In the genomic region with DNA sequence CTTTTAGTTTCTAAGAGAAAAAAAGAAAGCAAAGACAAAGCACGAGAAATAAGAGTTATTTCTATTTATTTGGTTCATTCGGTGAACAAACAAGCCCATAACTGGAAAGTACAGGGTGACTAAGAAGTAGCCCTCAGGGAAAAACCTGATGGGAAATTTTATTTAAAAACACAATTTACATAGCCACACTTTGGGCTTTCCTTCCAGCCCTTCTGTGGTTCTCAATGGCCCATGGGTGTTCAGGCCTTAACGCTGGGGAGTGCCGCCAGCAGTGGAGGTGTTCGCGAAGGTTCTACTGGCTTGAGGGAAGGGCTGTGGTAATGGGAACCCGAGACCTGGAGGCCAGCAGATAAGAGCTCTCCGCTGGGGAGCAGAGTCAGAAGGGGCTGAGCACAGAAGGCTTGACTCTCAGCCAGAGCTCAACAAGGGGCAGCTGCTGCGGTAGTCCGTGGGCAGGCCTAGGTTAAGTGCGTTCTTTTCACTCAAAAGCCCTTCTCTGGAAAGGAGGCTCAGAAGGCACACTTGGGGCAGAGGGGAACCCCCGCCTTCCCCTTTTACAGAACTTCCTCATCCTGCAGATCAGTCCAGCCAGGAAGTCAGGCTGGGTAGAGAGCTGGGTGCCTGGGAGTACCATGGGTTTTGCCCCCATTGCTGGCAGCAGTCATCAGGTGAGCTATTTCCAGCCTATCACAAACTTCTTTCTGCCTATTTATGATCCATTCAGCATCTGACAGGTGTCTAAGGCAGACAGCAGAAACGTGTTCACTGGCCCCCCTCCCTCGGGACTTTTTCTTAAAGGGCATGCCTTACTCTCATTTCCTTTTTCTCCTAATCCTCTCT, we compare ENCODE assay signal across 9 cellular contexts. TPM values are rescaled to one million over a fixed set of nuclear protein-coding genes. Genes with fewer than 3 reads are reported as not detected.
DNase-seq lines count a peak whose midpoint lies in the region; ATAC-seq and TF ChIP-seq lines count a peak whose summit lies in the region.
"Had no signal": no experiment of that assay in that cellular context is flagged by ENCODE, and none has a peak within 500 bp of the region (broad histone marks: within the 10 kb centered on the region; RNA-seq: fewer than 3 reads in every experiment).

No MANE protein-coding gene starts in this region.

- H3K36me3 ChIP-seq in SU-DHL-6 (ENCODE audit: low read length) (peaks cover 10% of the 10 kb centered on the region; the same call in 1 of the 2 replicates), lower lobe of right lung (no peaks in the 10 kb centered on the region), osteoblast (ENCODE audit: insufficient read depth, low read length) (no peaks in the 10 kb centered on the region)

- H3K27me3 ChIP-seq in SU-DHL-6 (ENCODE audit: low read length) (no peaks in the 10 kb centered on the region), lower lobe of right lung (ENCODE audit: low read depth) (no peaks in the 10 kb centered on the region), osteoblast (ENCODE audit: insufficient read depth, low read length) (peaks cover 10% of the 10 kb centered on the region)

- H3K9ac ChIP-seq in SU-DHL-6 (ENCODE audit: low read length), result peak overlapping the region; percentile 36
- H3K9ac ChIP-seq: parathyroid adenoma had no signal

- H4K20me1 ChIP-seq in SU-DHL-6 (ENCODE audit: low read depth, low read length) (no peaks in the 10 kb centered on the region), osteoblast (ENCODE audit: insufficient read depth, low read length) (no peaks in the 10 kb centered on the region)

- peak overlapping the region; percentile 25 for H2AFZ ChIP-seq in SU-DHL-6 (ENCODE audit: low read depth, low read length, severe bottlenecking)
- H2AFZ ChIP-seq in osteoblast (ENCODE audit: low read length), result no peak overlapping the region
- H2AFZ ChIP-seq: parathyroid adenoma had no signal

- H3K27ac ChIP-seq in SU-DHL-6 (ENCODE audit: low read depth, low read length) (peak overlapping the region; percentile 65), lower lobe of right lung (peak overlapping the region; percentile 69), osteoblast (ENCODE audit: low read depth, low read length) (no peak overlapping the region)
- H3K27ac ChIP-seq: parathyroid adenoma had no signal

- ATAC-seq in GM19438 (IDR thresholded peaks at IDR 0.05; ENCODE audit: low read depth, unreplicated experiment), result peak; percentile 71
- ATAC-seq in HG03432 (IDR thresholded peaks at IDR 0.05; ENCODE audit: unreplicated experiment), result peak; percentile 75
- peak; percentile 97 for ATAC-seq in lower lobe of right lung

- no peaks in the 10 kb centered on the region for H3K79me2 ChIP-seq in SU-DHL-6 (ENCODE audit: insufficient read depth, low read length)
- no peaks in the 10 kb centered on the region for H3K79me2 ChIP-seq in osteoblast (ENCODE audit: insufficient read depth, low read length)
- H3K79me2 ChIP-seq: parathyroid adenoma had no signal

- peaks cover 28% of the 10 kb centered on the region for H3F3A ChIP-seq in SU-DHL-6 (ENCODE audit: insufficient read depth)

- intact Hi-C loops in lower lobe of right lung (cut with DNase I), result no loop called here

- H3K9me3 ChIP-seq in SU-DHL-6 (ENCODE audit: insufficient read depth, low read length) (peaks cover 12% of the 10 kb centered on the region), lower lobe of right lung (peaks cover 8% of the 10 kb centered on the region), osteoblast (ENCODE audit: low read depth, low read length) (no peaks in the 10 kb centered on the region)

- DNase-seq in GF-D8 (lab: John Stamatoyannopoulos, UW) (peak; percentile 87), lower lobe of right lung (peak; percentile 87), NCI-H1694 treated with DMSO at 0.1 percent for 48 hours (lab: John Stamatoyannopoulos, UW) (no peak), AG20443 (ENCODE audit: low spot score) (no peak), osteoblast (ENCODE audit: insufficient read length, low spot score, missing footprints) (no peak)

- H3K9me2 ChIP-seq in SU-DHL-6 (replicated peaks; ENCODE audit: insufficient read depth, low read length), result no peaks in the 10 kb centered on the region

- H3K4me2 ChIP-seq in SU-DHL-6 (ENCODE audit: low read depth, low read length, poor library complexity, severe bottlenecking), result peak overlapping the region; percentile 50
- H3K4me2 ChIP-seq in osteoblast (ENCODE audit: insufficient read depth, low read length), result no peak overlapping the region

- TF ChIP-seq CTCF in SU-DHL-6 (IDR thresholded peaks at IDR 0.05; ENCODE audit: insufficient read depth, low read length, poor library complexity, severe bottlenecking), result no peak
- no peak for TF ChIP-seq CTCF in lower lobe of right lung (IDR thresholded peaks at IDR 0.05)
- TF ChIP-seq CTCF in osteoblast (IDR thresholded peaks at IDR 0.05; ENCODE audit: extremely low read depth, low read depth, low read length), result no peak

- H3K4me1 ChIP-seq in lower lobe of right lung (peaks cover 21% of the 10 kb centered on the region), osteoblast (ENCODE audit: insufficient read depth, low read length) (no peaks in the 10 kb centered on the region)
- H3K4me1 ChIP-seq: parathyroid adenoma had no signal

- H3K4me3 ChIP-seq in SU-DHL-6 (ENCODE audit: insufficient read depth, low read length, poor library complexity, severe bottlenecking) (peak overlapping the region; percentile 25), lower lobe of right lung (peak overlapping the region; percentile 27), osteoblast (ENCODE audit: insufficient read depth, low read length) (no peak overlapping the region)

RNA-seq across cellular contexts. Expression of gene CD83, which starts 8.8 kb away (rescaled TPM):
- 25.0 TPM for total RNA-seq in lower lobe of right lung
- 1.4 and 1.5 TPM in 2 replicates for total RNA-seq in osteoblast

Comparison
In these comparisons a context has a peak if more than half of its experiments do, and no peak if none do; other contexts are left out.
1. DNase-seq: peak in GF-D8 (single experiment) and lower lobe of right lung (single experiment); none in NCI-H1694 treated with DMSO at 0.1 percent for 48 hours (single experiment), AG20443 (single experiment) and osteoblast (single experiment).
2. RNA of gene CD83, which starts 8.8 kb away (total RNA-seq): 25.0 TPM in lower lobe of right lung (single experiment); 1.4 to 1.5 TPM in osteoblast; every median in the first group is over 10 times any median in the second.
3. Peak in every context shown above with its lines, with median percentiles within 50 percentile points of each other: ATAC-seq.